Comparison of ENCODE assay signal across 22 cellular contexts in the genomic region with DNA sequence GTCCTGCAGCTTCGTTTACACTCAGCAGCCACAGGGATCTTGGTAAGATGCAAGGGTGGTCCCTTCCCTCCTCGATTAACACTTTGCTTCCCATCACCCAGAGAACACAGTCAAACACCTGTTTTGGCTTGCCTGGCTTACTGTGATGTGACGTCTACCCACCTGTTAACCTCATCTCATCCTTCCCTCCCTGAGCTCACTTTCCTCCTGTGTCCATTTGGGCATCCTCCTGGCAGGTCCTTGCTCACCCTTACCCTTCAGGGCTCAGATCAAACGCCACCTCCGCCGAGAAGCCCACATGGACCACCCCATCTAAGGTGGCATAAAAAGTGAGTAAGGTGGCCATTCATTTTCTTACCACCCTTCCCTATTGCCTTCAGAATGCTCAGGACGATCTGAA.
"Had no signal": no experiment of that assay in that cellular context is flagged by ENCODE, and none has a peak within 500 bp of the region (broad histone marks: within the 10 kb centered on the region; RNA-seq: fewer than 3 reads in every experiment).

No MANE protein-coding gene starts in this region.

- H3K4me2 ChIP-seq: KMS-11, PC-9 had no signal

- H3K27me3 ChIP-seq: adrenal gland had no signal

- DNase-seq: activated CD4-positive, alpha-beta memory T cell treated with anti-CD3 and anti-CD28 coated beads, Interleukin-2, amount 10 ng/mL, durations not matched to agents 7 days and 5 days; activated CD4-positive, alpha-beta T cell treated with anti-CD3 and anti-CD28 coated beads, Interleukin-2, amount 50 U/mL, for 1 hour; activated CD4-positive, CD25-positive, alpha-beta regulatory T cell; activated gamma-delta T cell treated with Interleukin-2 at 50 U/mL for 16 hours; activated naive CD4-positive, alpha-beta T cell treated with anti-CD3 and anti-CD28 coated beads, Interleukin-2, amount 10 ng/mL, durations not matched to agents 7 days and 5 days; activated naive CD8-positive, alpha-beta T cell treated with anti-CD3 and anti-CD28 coated beads, Interleukin-2, amount 10 ng/mL, durations not matched to agents 7 days and 5 days; activated T-cell treated with anti-CD3 and anti-CD28 coated beads for 4 hours; anterior cingulate cortex; caudate nucleus; NCI-H1092; NCI-H1417 treated with DMSO at 0.1 percent for 48 hours; NCI-H1694 treated with DMSO at 0.1 percent for 48 hours; NCI-H345; NCI-H510A; T-cell had no signal

- H3K27ac ChIP-seq: adrenal gland, KMS-11, PC-9, SK-N-MC, VCaP had no signal

- H3K4me3 ChIP-seq: adrenal gland, PC-9, SK-N-MC had no signal

- H3K9me3 ChIP-seq: adrenal gland had no signal

- H3K4me3 Mint-ChIP-seq: activated CD4-positive, alpha-beta memory T cell treated with anti-CD3 and anti-CD28 coated beads, Interleukin-2, amount 10 ng/mL, durations not matched to agents 7 days and 5 days; activated CD4-positive, alpha-beta T cell treated with anti-CD3 and anti-CD28 coated beads for 36 hours; activated naive CD4-positive, alpha-beta T cell treated with anti-CD3 and anti-CD28 coated beads, Interleukin-2, amount 10 ng/mL, durations not matched to agents 7 days and 5 days; activated naive CD8-positive, alpha-beta T cell treated with anti-CD3 and anti-CD28 coated beads, Interleukin-2, amount 10 ng/mL, durations not matched to agents 7 days and 5 days; activated T-helper 17 cell treated with anti-CD3 and anti-CD28 coated beads, Interleukin-2, amount 50 U/mL, for 72 hours had no signal

- H3K27me3 Mint-ChIP-seq: activated CD4-positive, alpha-beta T cell treated with anti-CD3 and anti-CD28 coated beads for 36 hours; activated T-helper 17 cell treated with anti-CD3 and anti-CD28 coated beads, Interleukin-2, amount 50 U/mL, for 72 hours had no signal

- ATAC-seq: activated CD4-positive, alpha-beta T cell treated with anti-CD3 and anti-CD28 coated beads for 36 hours; activated T-helper 17 cell treated with anti-CD3 and anti-CD28 coated beads, Interleukin-2, amount 50 U/mL, for 72 hours; T-cell had no signal

- H3K9ac ChIP-seq: KMS-11 had no signal

- H3K27ac Mint-ChIP-seq: activated CD4-positive, alpha-beta memory T cell treated with anti-CD3 and anti-CD28 coated beads, Interleukin-2, amount 10 ng/mL, durations not matched to agents 7 days and 5 days; activated CD4-positive, alpha-beta T cell treated with anti-CD3 and anti-CD28 coated beads for 36 hours; activated naive CD4-positive, alpha-beta T cell treated with anti-CD3 and anti-CD28 coated beads, Interleukin-2, amount 10 ng/mL, durations not matched to agents 7 days and 5 days; activated naive CD8-positive, alpha-beta T cell treated with anti-CD3 and anti-CD28 coated beads, Interleukin-2, amount 10 ng/mL, durations not matched to agents 7 days and 5 days; activated T-helper 17 cell treated with anti-CD3 and anti-CD28 coated beads, Interleukin-2, amount 50 U/mL, for 72 hours; T-cell had no signal

- H3K9me3 Mint-ChIP-seq: activated naive CD8-positive, alpha-beta T cell treated with anti-CD3 and anti-CD28 coated beads, Interleukin-2, amount 10 ng/mL, durations not matched to agents 7 days and 5 days; activated T-helper 17 cell treated with anti-CD3 and anti-CD28 coated beads, Interleukin-2, amount 50 U/mL, for 72 hours; T-cell had no signal

- H2AFZ ChIP-seq: PC-9 had no signal
